In the genomic region with DNA sequence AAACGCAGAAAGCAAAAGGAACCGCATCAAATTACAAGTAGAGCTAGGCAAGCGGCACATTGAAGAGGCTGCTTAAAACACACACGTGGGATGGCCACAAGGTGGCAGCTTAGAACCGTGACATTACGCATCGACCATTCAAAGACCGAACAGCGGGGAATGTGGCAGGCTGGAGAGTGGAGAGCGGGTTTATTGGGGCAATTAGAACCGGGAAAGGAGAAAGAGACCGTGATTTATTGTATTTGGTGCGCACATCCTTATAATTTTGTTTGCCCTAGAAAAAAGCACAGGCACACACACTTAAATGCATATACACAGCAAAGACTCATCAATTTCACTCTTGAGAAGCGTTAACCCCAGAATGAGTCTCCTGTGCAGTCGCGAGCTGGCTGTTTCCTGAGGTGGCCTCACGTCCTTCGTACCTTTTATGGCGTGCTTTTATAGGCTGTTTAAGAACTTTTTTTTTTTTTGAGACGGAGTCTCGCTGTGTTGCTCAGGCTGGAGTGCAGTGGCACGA, we compare ENCODE assay signal across 8 cellular contexts. TPM values are rescaled to one million over a fixed set of nuclear protein-coding genes. Genes with fewer than 3 reads are reported as not detected.
A peak's percentile ranks its signal among the peaks of the same experiment; 100 is the strongest.
DNase-seq lines count a peak whose midpoint lies in the region; ATAC-seq and TF ChIP-seq lines count a peak whose summit lies in the region.

No MANE protein-coding gene starts in this region.

- H2AFZ ChIP-seq in mammary epithelial cell (ENCODE audit: low read depth, low read length): peak overlapping the region; percentile 41

- peak; percentile 85 for ATAC-seq in GM18873 (IDR thresholded peaks at IDR 0.05; ENCODE audit: low FRiP score, unreplicated experiment)
- peak; percentile 92 for ATAC-seq in HG03139 (IDR thresholded peaks at IDR 0.05; ENCODE audit: unreplicated experiment)

- H3K9ac ChIP-seq in mammary epithelial cell (ENCODE audit: insufficient read depth, low read length): no peak overlapping the region

- peak overlapping the region; percentile 64 for H3K4me2 ChIP-seq in mammary epithelial cell (ENCODE audit: insufficient read depth, low read depth, low read length)

- H3K4me3 ChIP-seq in AG09309 (ENCODE audit: control insufficient read depth, low read depth, low read length) (peak overlapping the region; percentile 4; the same call in 1 of the 2 replicates), mammary epithelial cell (replicated peaks in 1 of 3; ENCODE audit: insufficient read depth in 1 of 3, low read depth in 2 of 3, low read length in 3 of 3) (peak overlapping the region in 1 of 3 experiments; percentile 31)

- BruUV-seq in mammary epithelial cell (replicated peaks; lab: Mats Ljungman, UMichigan): no TSS peak

- DNase-seq in AG09309 (ENCODE audit: low read depth): peak; percentile 71
- peak; percentile 87 for DNase-seq in NCI-H2171 (lab: John Stamatoyannopoulos, UW)
- peak; percentile 71 for DNase-seq in mammary epithelial cell
- DNase-seq in inferior parietal cortex (ENCODE audit: extremely low spot score): peak; percentile 94
- DNase-seq in stimulated activated CD4-positive, alpha-beta T cell treated with anti-CD3 and anti-CD28 coated beads, Interleukin-15, amount 100 ng/mL, for 24 hours: peak; percentile 79

- CTCF ChIA-PET in mammary epithelial cell (lab: Charles Lee; ENCODE audit: low non-redundant PET): interaction anchor here (0.6 to 2.2 kb wide), 5 partner anchors 35 to 394 kb away, joined by 3 to 18 read pairs (median 7); a partner anchor contains a TSS

- TF ChIP-seq CTCF in AG09309 (IDR thresholded peaks at IDR 0.05; ENCODE audit: control insufficient read depth, insufficient read depth, low read depth, low read length, missing control alignments) (peak; percentile 84), VCaP (conservative IDR thresholded peaks at IDR 0.05) (peak; percentile 83), mammary epithelial cell (conservative IDR thresholded peaks at IDR 0.05 in 1 of 2, IDR thresholded peaks at IDR 0.05 in 1 of 2; ENCODE audit: extremely low read depth in 1 of 2, insufficient read depth in 1 of 2, low read depth in 1 of 2, low read length in 2 of 2) (peak; percentile 76 to 78)

- no peaks in the 10 kb centered on the region for H3K9me3 ChIP-seq in mammary epithelial cell (replicated peaks; ENCODE audit: insufficient read depth, low read length)

- H3K36me3 ChIP-seq in mammary epithelial cell (ENCODE audit: insufficient read depth, low read length): no peaks in the 10 kb centered on the region

- H3K27me3 ChIP-seq in mammary epithelial cell (ENCODE audit: insufficient read depth, low read length): no peaks in the 10 kb centered on the region

- dilution Hi-C loops in mammary epithelial cell (cut with HindIII; ENCODE audit: low sequenced_read_pairs): no loop called here

- WGBS in mammary epithelial cell (ENCODE audit: low coverage, missing lambda C conversion rate): 17% methylated on average over 20 of the region's 22 CpGs

- H3K79me2 ChIP-seq in mammary epithelial cell (ENCODE audit: insufficient read depth, low read length): no peaks in the 10 kb centered on the region

- peaks cover 5% of the 10 kb centered on the region for H3K4me1 ChIP-seq in mammary epithelial cell (ENCODE audit: insufficient read depth, low read length)

- H3K27ac ChIP-seq in VCaP (peak overlapping the region; percentile 45), mammary epithelial cell (ENCODE audit: insufficient read depth, low read depth, low read length) (no peak overlapping the region)

- H4K20me1 ChIP-seq in mammary epithelial cell (ENCODE audit: insufficient read depth, low read length): no peaks in the 10 kb centered on the region

- intact Hi-C loops in mammary epithelial cell (cut with micrococcal nuclease): loop anchor here (1.0 to 10.0 kb wide), 4 partner anchors 113 to 777 kb away; no protein-coding TSS in a partner anchor

- in situ Hi-C loops in mammary epithelial cell (cut with MboI; ENCODE audit: low sequenced_read_pairs in 2 of 2): loop anchor here in 1 of 2 donors (5.0 to 25.0 kb wide), 2 partner anchors 104 to 394 kb away; no protein-coding TSS in a partner anchor

RNA-seq across cellular contexts. Expression of a gene that starts 31.7 kb away (rescaled TPM):
- total RNA-seq in mammary epithelial cell: under 1 TPM in 1 of 2 donors, not detected in 1; under 0.01 TPM
- not detected for polyA plus RNA-seq in mammary epithelial cell
- polyA minus RNA-seq in mammary epithelial cell: not detected
